Comparison of ENCODE assay signal across 1 cellular context in the genomic region with DNA sequence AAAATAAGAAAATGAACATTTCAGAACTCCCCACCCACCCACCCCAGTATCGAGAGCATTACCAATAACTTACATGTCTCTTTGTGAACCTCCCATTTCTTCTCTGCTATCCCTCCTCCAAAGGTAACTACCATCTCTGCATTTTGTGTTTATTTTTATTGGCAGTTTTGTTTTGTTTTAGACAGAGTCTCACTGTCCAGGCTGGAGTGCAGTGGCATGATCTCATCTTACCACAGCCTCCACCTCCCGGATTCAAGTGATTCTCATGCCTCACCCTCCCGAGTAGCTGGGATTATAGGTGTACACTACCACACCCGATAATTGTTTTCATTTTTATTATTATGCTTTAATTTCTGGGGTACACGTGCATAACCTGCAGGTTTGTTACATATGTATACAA.
TF ChIP-seq lines count a peak whose summit lies in the region.

No MANE protein-coding gene starts in this region.

TF ChIP-seq in HEK293, 187 proteins besides CTCF, POLR2A, EP300 and RAD21 (continued from another document):
- TF ChIP-seq ZNF398 (tag by site-specific recombination; IDR thresholded peaks at IDR 0.05) (0 out of 2 replicates have a peak, but pooled peaks have one; percentile 21), HOXC10 (CRISPR knock-in tag; IDR thresholded peaks at IDR 0.05) (no peak), ZNF157 (tag by site-specific recombination; IDR thresholded peaks at IDR 0.05) (no peak), ZNF548 (tag by site-specific recombination; IDR thresholded peaks at IDR 0.05) (no peak), ZNF692 (tag by site-specific recombination; IDR thresholded peaks at IDR 0.05) (no peak), BCL11A (tag by site-specific recombination; IDR thresholded peaks at IDR 0.05; ENCODE audit: low read depth) (no peak)
TF ChIP-seq in HEK293: peak in this region for 2.
